Comparison of ENCODE assay signal across 7 cellular contexts in the genomic region with DNA sequence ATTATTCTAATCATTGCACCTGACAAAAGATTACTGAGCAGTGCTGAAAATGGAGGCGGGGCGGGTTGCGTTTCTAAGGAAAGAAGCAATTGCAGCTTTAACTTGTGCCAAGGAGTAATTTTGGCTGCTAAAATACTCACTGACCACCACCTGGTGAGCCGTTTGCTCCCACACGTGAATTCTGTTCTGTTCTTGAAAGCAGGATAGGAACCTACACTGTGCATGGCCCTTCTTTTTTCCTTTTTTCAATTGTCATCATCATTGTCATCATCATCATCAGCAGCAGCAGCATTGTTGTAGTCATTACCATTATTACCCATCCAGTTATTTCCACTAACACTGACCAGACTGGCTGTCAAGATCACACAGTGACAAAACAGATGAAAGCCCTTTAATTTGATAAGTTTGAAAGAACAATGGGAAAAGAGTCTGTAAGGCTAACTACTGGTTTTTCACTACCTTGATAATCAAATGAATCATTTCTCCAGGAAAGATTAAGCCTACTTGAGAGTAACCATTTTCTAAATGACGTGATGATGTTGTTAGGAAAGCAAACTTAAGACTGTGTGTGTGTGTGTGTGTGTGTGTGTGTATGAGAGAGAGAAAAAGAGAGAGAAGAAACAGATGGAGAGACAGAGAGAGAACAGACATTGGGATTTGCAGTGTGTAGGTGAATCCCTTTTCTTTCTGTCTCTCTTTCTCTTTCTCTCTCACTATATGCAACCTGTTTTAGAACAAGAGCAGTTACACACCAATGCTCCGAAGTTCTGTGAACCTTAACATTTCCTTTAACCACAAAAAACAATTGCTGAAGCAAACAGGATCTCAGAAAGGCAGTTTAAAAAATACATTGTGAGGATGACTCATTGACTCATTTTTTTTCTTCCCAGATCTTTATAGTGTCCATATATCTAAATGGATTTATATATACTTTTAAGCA. TPM values are rescaled to one million over a fixed set of nuclear protein-coding genes. Genes with fewer than 3 reads are reported as not detected.
DNase-seq lines count a peak whose midpoint lies in the region; ATAC-seq, FAIRE-seq and TF ChIP-seq lines count a peak whose summit lies in the region.

No MANE protein-coding gene starts in this region.

- peak overlapping the region; percentile 94 for H3K27ac Mint-ChIP-seq in activated naive CD8-positive, alpha-beta T cell treated with anti-CD3 and anti-CD28 coated beads, Interleukin-2, amount 50 U/mL, for 24 hours

- no peak for DNase-seq in GM19239 (ENCODE audit: insufficient read length, low spot score)
- DNase-seq in activated naive CD8-positive, alpha-beta T cell treated with anti-CD3 and anti-CD28 coated beads, Interleukin-2, amount 50 U/mL, for 24 hours, result no peak
- DNase-seq in renal cortical epithelial cell (ENCODE audit: low read depth), result peak; percentile 98
- no peak for DNase-seq in D721Med (ENCODE audit: insufficient read length, low spot score)

- H3K4me3 Mint-ChIP-seq in activated naive CD8-positive, alpha-beta T cell treated with anti-CD3 and anti-CD28 coated beads, Interleukin-2, amount 50 U/mL, for 24 hours, result peak overlapping the region; percentile 85

- no peak for TF ChIP-seq CTCF in D721Med (IDR thresholded peaks at IDR 0.05; ENCODE audit: insufficient read depth, missing control alignments)

- H3K9me3 Mint-ChIP-seq in activated naive CD8-positive, alpha-beta T cell treated with anti-CD3 and anti-CD28 coated beads, Interleukin-2, amount 50 U/mL, for 24 hours, result peaks cover 6% of the 10 kb centered on the region

- H3K36me3 Mint-ChIP-seq in activated naive CD8-positive, alpha-beta T cell treated with anti-CD3 and anti-CD28 coated beads, Interleukin-2, amount 50 U/mL, for 24 hours (ENCODE audit: low read depth), result peaks cover 6% of the 10 kb centered on the region

- peaks cover 5% of the 10 kb centered on the region for H3K27me3 Mint-ChIP-seq in activated naive CD8-positive, alpha-beta T cell treated with anti-CD3 and anti-CD28 coated beads, Interleukin-2, amount 50 U/mL, for 24 hours

- peak; percentile 98 for FAIRE-seq in GM19239 (lab: Jason Lieb, UNC)
- no peak for FAIRE-seq in D721Med (lab: Jason Lieb, UNC)

- ATAC-seq in HG03342 (IDR thresholded peaks at IDR 0.05; ENCODE audit: unreplicated experiment) (peak; percentile 27), GM19324 (IDR thresholded peaks at IDR 0.05; ENCODE audit: low FRiP score, unreplicated experiment) (no peak), HG03520 (IDR thresholded peaks at IDR 0.05; ENCODE audit: unreplicated experiment) (no peak)
- peak; percentile 15 for ATAC-seq in activated naive CD8-positive, alpha-beta T cell treated with anti-CD3 and anti-CD28 coated beads, Interleukin-2, amount 50 U/mL, for 24 hours

- peaks cover 95% of the 10 kb centered on the region for H3K4me1 Mint-ChIP-seq in activated naive CD8-positive, alpha-beta T cell treated with anti-CD3 and anti-CD28 coated beads, Interleukin-2, amount 50 U/mL, for 24 hours

RNA-seq across cellular contexts. Expression of a gene that starts 3.7 kb away (rescaled TPM):
- 0.60 and 1.0 TPM in 2 replicates for total RNA-seq in renal cortical epithelial cell

Comparison
In these comparisons a context has a peak if more than half of its experiments do, and no peak if none do; other contexts are left out.
1. ATAC-seq: peak in HG03342 (single experiment) and activated naive CD8-positive, alpha-beta T cell treated with anti-CD3 and anti-CD28 coated beads, Interleukin-2, amount 50 U/mL, for 24 hours (single experiment); none in GM19324 (single experiment) and HG03520 (single experiment).